In the genomic region with DNA sequence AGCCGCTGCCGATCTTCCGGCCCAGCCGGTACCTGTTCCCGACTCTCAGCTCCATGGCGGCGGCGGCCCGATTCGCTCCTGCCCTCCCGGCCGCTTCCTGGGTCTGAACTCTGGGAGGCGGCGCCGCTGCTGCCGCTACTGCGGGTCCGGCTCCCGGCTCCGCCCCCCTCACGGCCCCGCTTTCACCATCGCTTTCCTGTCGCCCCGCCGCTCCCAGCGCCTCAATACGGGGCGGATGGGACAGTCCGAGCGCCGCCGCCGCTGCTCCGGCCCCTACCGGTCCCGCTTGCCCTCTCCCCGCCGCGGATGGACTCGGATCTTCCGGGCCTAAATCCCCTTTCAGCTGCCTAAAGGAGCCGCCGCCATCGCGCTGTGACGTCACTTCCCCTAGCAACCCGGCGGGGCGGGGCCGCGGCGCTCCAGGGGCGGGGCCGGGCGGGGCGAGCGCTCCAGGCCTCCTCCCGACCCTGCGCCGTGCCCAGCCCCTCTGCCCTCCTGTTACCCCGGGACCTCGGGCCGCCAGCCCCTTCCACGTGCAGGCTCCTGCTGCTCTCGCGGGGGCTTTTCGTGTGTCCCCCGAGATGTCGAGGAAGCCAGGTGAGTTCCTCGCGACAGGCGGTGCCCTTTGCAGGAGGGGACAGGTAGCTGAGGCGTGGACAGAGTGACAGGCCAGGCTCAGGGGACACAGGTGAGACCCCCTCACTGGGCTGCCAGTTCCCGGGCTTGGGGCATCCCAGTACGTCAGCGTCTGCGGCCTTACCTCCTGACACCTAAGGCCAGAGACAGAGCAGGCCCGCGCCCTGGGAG, we compare ENCODE assay signal across 8 cellular contexts. TPM values are rescaled to one million over a fixed set of nuclear protein-coding genes. Genes with fewer than 3 reads are reported as not detected.
DNase-seq lines count a peak whose midpoint lies in the region; ATAC-seq lines count a peak whose summit lies in the region.

A gene (minus strand): TSS at position 374 of the 807 bp plus-strand sequence. CDS start 319 bp downstream, at position 55.

- CTCF ChIA-PET in activated CD8-positive, alpha-beta memory T cell treated with anti-CD3 and anti-CD28 coated beads for 36 hours (lab: Charles Lee): interaction anchor here (0.9 to 1.6 kb wide), 5 partner anchors 8 to 77 kb away, joined by 3 to 6 read pairs (median 3); no protein-coding TSS in a partner anchor

- H3K36me3 Mint-ChIP-seq in CD4-positive, CD25-positive, alpha-beta regulatory T cell: peaks cover 13% of the 10 kb centered on the region

- H3K27ac Mint-ChIP-seq in CD4-positive, CD25-positive, alpha-beta regulatory T cell: peak within 1 kb of the TSS; percentile 94 to 99 (median 99)

- peak; percentile 89 to 91 (median 90) for DNase-seq in CD4-positive, CD25-positive, alpha-beta regulatory T cell
- peak; percentile 75 for DNase-seq in HT1080 (ENCODE audit: low read depth)
- DNase-seq in NOMO-1 (lab: John Stamatoyannopoulos, UW; ENCODE audit: unreplicated experiment in 2 of 2): peak; percentile 74 to 81
- DNase-seq in effector memory CD4-positive, alpha-beta T cell: peak; percentile 86 to 89 (median 88)
- DNase-seq in medulla oblongata (ENCODE audit: extremely low spot score): peak; percentile 90
- peak; percentile 82 to 93 (median 87) for DNase-seq in stimulated activated CD4-positive, alpha-beta T cell treated with anti-CD3 and anti-CD28 coated beads, TNF-alpha, amount 100 ng/mL, for 48 hours (ENCODE audit: low read depth in 3 of 3)

- H3K4me1 Mint-ChIP-seq in CD4-positive, CD25-positive, alpha-beta regulatory T cell: peaks cover 6 to 43% (median 32%) of the 10 kb centered on the region in 4 donors

- H3K9me3 Mint-ChIP-seq in CD4-positive, CD25-positive, alpha-beta regulatory T cell: no peaks in the 10 kb centered on the region

- no peaks in the 10 kb centered on the region for H3K27me3 ChIP-seq in CD4-positive, CD25-positive, alpha-beta regulatory T cell (ENCODE audit: control insufficient read depth, insufficient read depth, low read length)
- H3K27me3 ChIP-seq in effector memory CD4-positive, alpha-beta T cell (replicated peaks; ENCODE audit: control insufficient read depth, insufficient read depth, low read length, poor library complexity, severe bottlenecking): no peaks in the 10 kb centered on the region

- POLR2A ChIA-PET in activated CD8-positive, alpha-beta memory T cell treated with anti-CD3 and anti-CD28 coated beads for 36 hours (lab: Charles Lee): interaction anchor here (1.0 to 1.1 kb wide), 2 partner anchors 24 to 44 kb away, joined by 3 to 4 read pairs; a partner anchor contains a TSS

- peak within 1 kb of the TSS; percentile 92 for H3K27ac ChIP-seq in CD4-positive, CD25-positive, alpha-beta regulatory T cell (ENCODE audit: insufficient read depth, low read length, poor library complexity, severe bottlenecking)
- peak within 1 kb of the TSS; percentile 85 for H3K27ac ChIP-seq in effector memory CD4-positive, alpha-beta T cell (ENCODE audit: insufficient read depth, low read length, poor library complexity, severe bottlenecking)

- peaks cover 44% of the 10 kb centered on the region for H3K4me1 ChIP-seq in CD4-positive, CD25-positive, alpha-beta regulatory T cell (ENCODE audit: control insufficient read depth, insufficient read depth, low read length, poor library complexity, severe bottlenecking)
- peaks cover 33% of the 10 kb centered on the region for H3K4me1 ChIP-seq in effector memory CD4-positive, alpha-beta T cell (ENCODE audit: control insufficient read depth, insufficient read depth, low read length, poor library complexity, severe bottlenecking)

- peak; percentile 84 to 85 for ATAC-seq in CD4-positive, CD25-positive, alpha-beta regulatory T cell (ENCODE audit: low read depth in 2 of 2)
- ATAC-seq in GM19455 (IDR thresholded peaks at IDR 0.05; ENCODE audit: unreplicated experiment): peak; percentile 67

- H3K4me3 ChIP-seq in CD4-positive, CD25-positive, alpha-beta regulatory T cell (ENCODE audit: low read depth, low read length): peak within 1 kb of the TSS; percentile 77
- peak within 1 kb of the TSS; percentile 86 for H3K4me3 ChIP-seq in effector memory CD4-positive, alpha-beta T cell (ENCODE audit: insufficient read depth, low read depth, low read length, poor library complexity, severe bottlenecking)

- H3K4me3 Mint-ChIP-seq in CD4-positive, CD25-positive, alpha-beta regulatory T cell: peak within 1 kb of the TSS; percentile 93 to 99 (median 98)

- peaks cover 8% of the 10 kb centered on the region for H3K27me3 Mint-ChIP-seq in CD4-positive, CD25-positive, alpha-beta regulatory T cell

- no peaks in the 10 kb centered on the region for H3K9me3 ChIP-seq in CD4-positive, CD25-positive, alpha-beta regulatory T cell (ENCODE audit: control insufficient read depth in 2 of 2, low read length in 2 of 2)
- H3K9me3 ChIP-seq in effector memory CD4-positive, alpha-beta T cell (ENCODE audit: control insufficient read depth, low read length): no peaks in the 10 kb centered on the region

- H3K36me3 ChIP-seq in CD4-positive, CD25-positive, alpha-beta regulatory T cell (ENCODE audit: control insufficient read depth, insufficient read depth, low read length): peaks cover 20% of the 10 kb centered on the region
- peaks cover 11% of the 10 kb centered on the region for H3K36me3 ChIP-seq in effector memory CD4-positive, alpha-beta T cell (ENCODE audit: control insufficient read depth, insufficient read depth, low read length)

RNA-seq across cellular contexts. Expression of the gene that starts here (rescaled TPM):
- total RNA-seq in CD4-positive, CD25-positive, alpha-beta regulatory T cell: 333 TPM
- polyA plus RNA-seq in CD4-positive, CD25-positive, alpha-beta regulatory T cell: 10 to 100 TPM; 41.2 to 50.3 (median 48.6) TPM
- total RNA-seq in HT1080 (2014; rRNA removed; shearing (Covaris generic)): 34.0 and 58.5 TPM in 2 replicates
- polyA plus RNA-seq in HT1080 (2015; cell fraction: cytosol; rRNA removed): 121 and 123 TPM in 2 replicates
- polyA plus RNA-seq in HT1080 (2015; cell fraction: nucleus; rRNA removed): 270 and 287 TPM in 2 replicates
- total RNA-seq in activated CD8-positive, alpha-beta memory T cell treated with anti-CD3 and anti-CD28 coated beads for 36 hours: 100 to 1,000 TPM; 128 to 129 TPM

Comparison
In these comparisons a context has a peak if more than half of its experiments do, and no peak if none do; other contexts are left out.
1. Peak in every context shown above with its lines: DNase-seq, ATAC-seq, H3K4me3 ChIP-seq and H3K27ac ChIP-seq.